12 cellular contexts compared by ENCODE assay signal in the genomic region with DNA sequence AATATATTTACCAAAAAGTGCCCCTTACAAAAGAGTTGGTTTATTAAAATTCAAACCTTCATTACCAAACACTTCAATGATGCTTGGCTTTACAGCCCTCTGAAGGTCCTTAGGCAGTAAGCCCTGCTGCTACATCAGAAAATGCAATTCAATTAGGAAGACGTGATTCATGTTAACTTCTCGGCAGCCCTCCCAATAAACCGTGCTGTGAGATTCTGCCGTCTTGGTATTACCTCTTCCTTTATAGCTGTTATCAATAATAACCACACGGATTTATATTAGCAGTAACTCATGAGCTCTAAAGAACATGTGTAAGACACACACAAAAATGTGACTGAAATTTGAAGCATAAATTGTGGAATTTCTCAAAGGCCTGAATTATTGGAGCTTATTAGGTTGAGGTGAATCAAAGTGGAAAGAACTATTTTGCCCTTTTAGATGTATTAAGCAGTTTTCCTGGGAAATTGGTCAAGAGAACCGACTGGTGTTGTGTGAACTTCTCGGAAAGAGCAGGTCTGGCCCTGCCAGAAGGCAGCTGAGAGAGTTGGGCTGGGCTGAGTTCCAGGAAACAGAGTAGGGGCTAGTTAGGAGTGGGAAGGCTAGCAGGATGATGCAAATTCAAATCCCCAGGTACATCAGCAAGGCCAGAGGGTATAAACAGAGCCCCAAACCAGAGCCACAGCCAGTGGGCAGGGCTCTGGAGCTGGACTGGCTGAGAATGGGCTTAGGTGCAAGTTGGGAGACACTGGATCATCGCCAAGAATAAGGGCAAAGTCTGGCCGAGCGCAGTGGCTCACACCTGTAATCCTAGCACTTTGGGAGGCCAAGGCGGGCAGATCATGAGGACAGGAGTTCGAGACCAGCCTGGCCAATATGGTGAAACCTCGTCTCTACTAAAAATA. TPM values are rescaled to one million over a fixed set of nuclear protein-coding genes. Genes with fewer than 3 reads are reported as not detected.
DNase-seq lines count a peak whose midpoint lies in the region; ATAC-seq and TF ChIP-seq lines count a peak whose summit lies in the region.
"Had no signal": no experiment of that assay in that cellular context is flagged by ENCODE, and none has a peak within 500 bp of the region (broad histone marks: within the 10 kb centered on the region; RNA-seq: fewer than 3 reads in every experiment).

No MANE protein-coding gene starts in this region.

- H3K27me3 ChIP-seq in RWPE2 (ENCODE audit: insufficient read depth, poor library complexity, severe bottlenecking): no peaks in the 10 kb centered on the region
- H3K27me3 ChIP-seq: SJSA1 had no signal

- H3K4me1 Mint-ChIP-seq in osteocyte (ENCODE audit: unreplicated experiment) (peaks cover 4% of the 10 kb centered on the region), progenitor cell of endocrine pancreas (ENCODE audit: low read depth) (peaks cover 7% of the 10 kb centered on the region)

- no peaks in the 10 kb centered on the region for H3K36me3 Mint-ChIP-seq in osteocyte (ENCODE audit: unreplicated experiment)
- H3K36me3 Mint-ChIP-seq in progenitor cell of endocrine pancreas (ENCODE audit: insufficient read depth): no peaks in the 10 kb centered on the region

- H3K9me3 ChIP-seq in RWPE2 (ENCODE audit: severe bottlenecking): no peaks in the 10 kb centered on the region
- H3K9me3 ChIP-seq: SJSA1 had no signal

- H3K4me1 ChIP-seq in RWPE2 (ENCODE audit: insufficient read depth, poor library complexity, severe bottlenecking): peaks cover 4% of the 10 kb centered on the region
- H3K4me1 ChIP-seq: SJSA1 had no signal

- H3K9me3 Mint-ChIP-seq in osteocyte (ENCODE audit: unreplicated experiment): no peaks in the 10 kb centered on the region
- H3K9me3 Mint-ChIP-seq in progenitor cell of endocrine pancreas (ENCODE audit: low read depth): no peaks in the 10 kb centered on the region
- H3K9me3 Mint-ChIP-seq: activated T-cell treated with anti-CD3 and anti-CD28 coated beads, Interleukin-2, amount 50 U/mL, for 4 hours; naive B cell had no signal

- ATAC-seq in RWPE2 (ENCODE audit: low read depth) (0 out of 3 replicates have a peak, but pooled peaks have one; percentile 29), HG03095 (IDR thresholded peaks at IDR 0.05; ENCODE audit: unreplicated experiment) (no peak)
- ATAC-seq: activated T-cell treated with anti-CD3 and anti-CD28 coated beads, Interleukin-2, amount 50 U/mL, for 4 hours had no signal

- H3K27me3 Mint-ChIP-seq in osteocyte (ENCODE audit: unreplicated experiment) (peaks cover 5% of the 10 kb centered on the region), progenitor cell of endocrine pancreas (peaks cover under 1% of the 10 kb centered on the region)
- H3K27me3 Mint-ChIP-seq: naive B cell had no signal

- no peak overlapping the region for H3K27ac ChIP-seq in RWPE2 (ENCODE audit: poor library complexity, severe bottlenecking)
- H3K27ac ChIP-seq: SJSA1 had no signal

- H3K27ac Mint-ChIP-seq in osteocyte (ENCODE audit: unreplicated experiment) (peak overlapping the region; percentile 6), progenitor cell of endocrine pancreas (no peak overlapping the region)

- no peak for TF ChIP-seq CTCF in RWPE2 (IDR thresholded peaks at IDR 0.05; ENCODE audit: poor library complexity, severe bottlenecking)
- no peak for TF ChIP-seq CTCF in osteocyte (IDR thresholded peaks at IDR 0.05)
- no peak for TF ChIP-seq CTCF in progenitor cell of endocrine pancreas (IDR thresholded peaks at IDR 0.05; ENCODE audit: unreplicated experiment)

- H3K4me3 Mint-ChIP-seq in osteocyte (ENCODE audit: unreplicated experiment) (no peak overlapping the region), progenitor cell of endocrine pancreas (ENCODE audit: low read depth) (no peak overlapping the region)
- H3K4me3 Mint-ChIP-seq: activated T-cell treated with anti-CD3 and anti-CD28 coated beads, Interleukin-2, amount 50 U/mL, for 4 hours; naive B cell had no signal

- no peaks in the 10 kb centered on the region for H3K36me3 ChIP-seq in RWPE2 (ENCODE audit: low read depth)
- H3K36me3 ChIP-seq: SJSA1 had no signal

- DNase-seq in DMS 273 treated with DMSO at 0.1 percent for 48 hours (lab: John Stamatoyannopoulos, UW) (peak; percentile 86), RWPE2 (ENCODE audit: low spot score) (no peak), fibroblast of gingiva (ENCODE audit: low read depth) (peak; percentile 30), osteocyte (ENCODE audit: extremely low spot score, unreplicated experiment) (no peak), progenitor cell of endocrine pancreas (ENCODE audit: low spot score, unreplicated experiment) (no peak), iPS-NIHi11 (ENCODE audit: low spot score) (no peak)
- no peak for DNase-seq in stimulated activated CD4-positive, alpha-beta T cell treated with anti-CD3 and anti-CD28 coated beads, Interleukin-1b, Interleukin-23, amount 100 ng/mL, for 48 hours
- DNase-seq: activated T-cell treated with anti-CD3 and anti-CD28 coated beads, Interleukin-2, amount 50 U/mL, for 4 hours; naive B cell; NCI-H1048 had no signal

- no peak overlapping the region for H3K4me3 ChIP-seq in RWPE2 (ENCODE audit: severe bottlenecking)
- H3K4me3 ChIP-seq: SJSA1 had no signal

RNA-seq across cellular contexts. Expression of a gene that starts 33.1 kb away (rescaled TPM):
- total RNA-seq in osteocyte (not detected in 2 replicates), progenitor cell of endocrine pancreas (not detected in 2 replicates)
- total RNA-seq: SJSA1 had no signal

RNA-seq across cellular contexts. Expression of a gene that starts 52.6 kb away (rescaled TPM):
- total RNA-seq in osteocyte (175 and 180 TPM in 2 replicates), progenitor cell of endocrine pancreas (145 and 146 TPM in 2 replicates)

Comparison
In these comparisons a context has a peak if more than half of its experiments do, and no peak if none do; other contexts are left out.
1. DNase-seq: peak in DMS 273 treated with DMSO at 0.1 percent for 48 hours (single experiment) and fibroblast of gingiva (single experiment); none in RWPE2 (single experiment), osteocyte (single experiment), stimulated activated CD4-positive, alpha-beta T cell treated with anti-CD3 and anti-CD28 coated beads, Interleukin-1b, Interleukin-23, amount 100 ng/mL, for 48 hours (single experiment), progenitor cell of endocrine pancreas (single experiment) and iPS-NIHi11 (single experiment).